Comparison of ENCODE assay signal across 8 cellular contexts in genomic region chr20:44056010-44056698, GRCh38.
DNase-seq lines count a peak whose midpoint lies in the region; ATAC-seq, FAIRE-seq and TF ChIP-seq lines count a peak whose summit lies in the region.

No MANE protein-coding gene starts in this region.

- H3K4me3 Mint-ChIP-seq in activated CD8-positive, alpha-beta T cell treated with anti-CD3 and anti-CD28 coated beads for 36 hours, result no peak overlapping the region

- H3K36me3 Mint-ChIP-seq in activated CD8-positive, alpha-beta T cell treated with anti-CD3 and anti-CD28 coated beads for 36 hours (ENCODE audit: low read depth), result no peaks in the 10 kb centered on the region

- 76 to 85% methylated on average over 13 of the region's 13 CpGs for WGBS in sigmoid colon, 2 donors

- POLR2A ChIA-PET in activated CD8-positive, alpha-beta T cell treated with anti-CD3 and anti-CD28 coated beads for 36 hours (lab: Charles Lee), result interaction anchor here (0.6 kb wide), 1 partner anchor 306 kb away, joined by 3 read pairs; no protein-coding TSS in a partner anchor

- no peak for FAIRE-seq in H54 (lab: Jason Lieb, UNC)

- H3K27ac ChIP-seq in sigmoid colon, result no peak overlapping the region

- TF ChIP-seq POLR2A in sigmoid colon (IDR thresholded peaks at IDR 0.05), result no peak
- TF ChIP-seq POLR2A in H54 (IDR thresholded peaks at IDR 0.05; ENCODE audit: low read depth, low read length), result no peak

- H3K4me1 ChIP-seq in sigmoid colon, result no peaks in the 10 kb centered on the region

- DNase-seq in GM06990 (ENCODE audit: extremely low read depth, insufficient read length) (no peak), MV-4-11 (lab: John Stamatoyannopoulos, UW) (peak; percentile 44), glomerular visceral epithelial cell (ENCODE audit: extremely low spot score) (peak; percentile 33), sigmoid colon (peak; percentile 24), H54 (ENCODE audit: insufficient read length, low spot score) (no peak), occipital lobe (lab: John Stamatoyannopoulos, UW) (no peak)
- DNase-seq in activated CD8-positive, alpha-beta T cell treated with anti-CD3 and anti-CD28 coated beads for 36 hours, result peak; percentile 79

- TF ChIP-seq CTCF in GM06990 (IDR thresholded peaks at IDR 0.05; ENCODE audit: insufficient read depth, low read length, poor library complexity, severe bottlenecking) (peak; percentile 43), sigmoid colon (IDR thresholded peaks at IDR 0.05) (no peak)
- peak; percentile 67 for TF ChIP-seq CTCF in activated CD8-positive, alpha-beta T cell treated with anti-CD3 and anti-CD28 coated beads for 36 hours (IDR thresholded peaks at IDR 0.05)

- H3K4me3 ChIP-seq in GM06990 (replicated peaks; ENCODE audit: low read depth, low read length) (no peak overlapping the region), sigmoid colon (no peak overlapping the region)

- H3K27me3 ChIP-seq in GM06990 (replicated peaks; ENCODE audit: control insufficient read depth, insufficient read depth, low read length), result no peaks in the 10 kb centered on the region
- no peaks in the 10 kb centered on the region for H3K27me3 ChIP-seq in sigmoid colon

- CTCF ChIA-PET in activated CD8-positive, alpha-beta T cell treated with anti-CD3 and anti-CD28 coated beads for 36 hours (lab: Charles Lee), result interaction anchor here (1.0 to 7.6 kb wide), 14 partner anchors 9 to 308 kb away, joined by 3 to 49 read pairs (median 4); no protein-coding TSS in a partner anchor

- peaks cover 3% of the 10 kb centered on the region for H3K9me3 Mint-ChIP-seq in activated CD8-positive, alpha-beta T cell treated with anti-CD3 and anti-CD28 coated beads for 36 hours

- H3K4me1 Mint-ChIP-seq in activated CD8-positive, alpha-beta T cell treated with anti-CD3 and anti-CD28 coated beads for 36 hours (ENCODE audit: low read depth), result peaks cover 8% of the 10 kb centered on the region

- TF ChIP-seq EP300 in sigmoid colon (IDR thresholded peaks at IDR 0.05), result no peak

- H3K36me3 ChIP-seq in GM06990 (ENCODE audit: control insufficient read depth, insufficient read depth, low read length), result no peaks in the 10 kb centered on the region; the same call in none of the 2 replicates
- no peaks in the 10 kb centered on the region for H3K36me3 ChIP-seq in sigmoid colon

- peaks cover 0 to 9% (median 0%) of the 10 kb centered on the region in 4 donors for H3K9me3 ChIP-seq in sigmoid colon

- H3K27ac Mint-ChIP-seq in activated CD8-positive, alpha-beta T cell treated with anti-CD3 and anti-CD28 coated beads for 36 hours, result no peak overlapping the region

- intact Hi-C loops in activated CD8-positive, alpha-beta T cell treated with anti-CD3 and anti-CD28 coated beads for 36 hours (cut with micrococcal nuclease), result no loop called here
- intact Hi-C loops in sigmoid colon (cut with DNase I), result no loop called here

- no peaks in the 10 kb centered on the region for H3K27me3 Mint-ChIP-seq in activated CD8-positive, alpha-beta T cell treated with anti-CD3 and anti-CD28 coated beads for 36 hours

- ATAC-seq in activated CD8-positive, alpha-beta T cell treated with anti-CD3 and anti-CD28 coated beads for 36 hours, result peak; percentile 98
- no peak for ATAC-seq in GM21717 (IDR thresholded peaks at IDR 0.05; ENCODE audit: unreplicated experiment)

Comparison
In these comparisons a context has a peak if more than half of its experiments do, and no peak if none do; other contexts are left out.
1. DNase-seq: peak in MV-4-11 (single experiment), activated CD8-positive, alpha-beta T cell treated with anti-CD3 and anti-CD28 coated beads for 36 hours (single experiment), glomerular visceral epithelial cell (single experiment) and sigmoid colon (single experiment); none in GM06990 (single experiment), H54 (single experiment) and occipital lobe (single experiment).
2. CTCF ChIP-seq: peak in GM06990 (single experiment) and activated CD8-positive, alpha-beta T cell treated with anti-CD3 and anti-CD28 coated beads for 36 hours (single experiment); none in sigmoid colon (0 of 4).